Comparison of ENCODE assay signal across 11 cellular contexts in genomic region chr5:149423287-149424268, GRCh38. TPM values are rescaled to one million over a fixed set of nuclear protein-coding genes. Genes with fewer than 3 reads are reported as not detected.
DNase-seq lines count a peak whose midpoint lies in the region; ATAC-seq, FAIRE-seq and TF ChIP-seq lines count a peak whose summit lies in the region.
"Had no signal": no experiment of that assay in that cellular context is flagged by ENCODE, and none has a peak within 500 bp of the region (broad histone marks: within the 10 kb centered on the region; RNA-seq: fewer than 3 reads in every experiment).

No MANE protein-coding gene starts in this region.

- H2BK15ac ChIP-seq in IMR-90 (ENCODE audit: low read depth, low read length): peak overlapping the region; percentile 61; the same call in 2 of the 3 replicates

- H3K9me3 ChIP-seq in IMR-90 (ENCODE audit: control insufficient read depth, insufficient read depth, low read length) (no peaks in the 10 kb centered on the region), duodenal mucosa (ENCODE audit: control insufficient read depth in 1 of 2, low read length in 2 of 2) (no peaks in the 10 kb centered on the region), HepG2 (ENCODE audit: low read length) (no peaks in the 10 kb centered on the region), smooth muscle cell (replicated peaks; ENCODE audit: low read depth) (no peaks in the 10 kb centered on the region)

- WGBS in IMR-90 (ENCODE audit: extremely low coverage in 2 of 2, insufficient read length in 1 of 2), 2 experiments: 0% methylated on average over 2 of the region's 13 CpGs; no CpG with 5 or more reads in 1 of the 2 experiments
- 12% methylated on average over 10 of the region's 13 CpGs for WGBS in HepG2 (ENCODE audit: low lambda C conversion rate)
- WGBS in smooth muscle cell (ENCODE audit: low lambda C conversion rate): 22% methylated on average over 13 of the region's 13 CpGs

- H2BK5ac ChIP-seq in IMR-90 (ENCODE audit: low read depth, low read length, poor library complexity, severe bottlenecking): peak overlapping the region; percentile 89

- peaks cover 34 to 80% of the 10 kb centered on the region in 2 experiments for H3K79me1 ChIP-seq in IMR-90 (ENCODE audit: low read depth in 1 of 2, low read length in 2 of 2)

- peak; percentile 85 for DNase-seq in IMR-90
- DNase-seq in HepG2 (ENCODE audit: low spot score): peak; percentile 47
- no peak for DNase-seq in smooth muscle cell (lab: John Stamatoyannopoulos, UW; ENCODE audit: unreplicated experiment)
- DNase-seq in NCI-H187 (lab: John Stamatoyannopoulos, UW): no peak
- DNase-seq in activated CD8-positive, alpha-beta memory T cell treated with anti-CD3 and anti-CD28 coated beads for 24 hours: no peak
- DNase-seq in GM13976 (ENCODE audit: low spot score): no peak
- no peak for DNase-seq in T1000 (lab: John Stamatoyannopoulos, UW)
- DNase-seq: activated CD4-positive, CD25-positive, alpha-beta regulatory T cell had no signal

- peak overlapping the region; percentile 96 for H3K14ac ChIP-seq in IMR-90 (replicated peaks; ENCODE audit: low read depth, low read length)

- peak overlapping the region; percentile 52 for H3K9ac ChIP-seq in IMR-90 (ENCODE audit: low read depth, low read length)
- H3K9ac ChIP-seq in duodenal mucosa (ENCODE audit: low read depth in 1 of 2, low read length in 2 of 2): peak overlapping the region; percentile 41 to 43
- peak overlapping the region; percentile 69 for H3K9ac ChIP-seq in HepG2 (ENCODE audit: insufficient read depth, low read depth, low read length)
- peak overlapping the region; percentile 58 for H3K9ac ChIP-seq in smooth muscle cell (ENCODE audit: low read depth)

- peak overlapping the region; percentile 84 for H4K5ac ChIP-seq in IMR-90 (ENCODE audit: low read depth, low read length)

- H3K27me3 ChIP-seq in IMR-90 (ENCODE audit: control insufficient read depth, insufficient read depth, low read length) (no peaks in the 10 kb centered on the region), duodenal mucosa (ENCODE audit: control insufficient read depth in 1 of 2, insufficient read depth in 2 of 2, low read length in 2 of 2) (no peaks in the 10 kb centered on the region), HepG2 (ENCODE audit: control insufficient read depth in 1 of 2, insufficient read depth in 2 of 2, low read length in 2 of 2) (no peaks in the 10 kb centered on the region), smooth muscle cell (ENCODE audit: low read depth) (no peaks in the 10 kb centered on the region)

- BruUV-seq in IMR-90 (replicated peaks; lab: Mats Ljungman, UMichigan): no TSS peak
- no TSS peak for BruUV-seq in HepG2 (replicated peaks; lab: Mats Ljungman, UMichigan)

- H3K4me3 ChIP-seq in IMR-90 (ENCODE audit: insufficient read depth, low read depth, low read length): no peak overlapping the region
- H3K4me3 ChIP-seq in duodenal mucosa (ENCODE audit: low read depth in 1 of 2, low read length in 2 of 2): no peak overlapping the region
- peak overlapping the region; percentile 53 to 69 (median 54) for H3K4me3 ChIP-seq in HepG2 (replicated peaks in 1 of 3; ENCODE audit: insufficient read depth in 1 of 3, low read depth in 2 of 3, low read length in 3 of 3)
- H3K4me3 ChIP-seq in smooth muscle cell: peak overlapping the region; percentile 34

- dilution Hi-C loops in IMR-90 (cut with HindIII; ENCODE audit: low sequenced_read_pairs, unreplicated experiment): no loop called here

- H3K4me2 ChIP-seq in IMR-90 (ENCODE audit: low read depth, low read length) (peak overlapping the region; percentile 37), HepG2 (ENCODE audit: low read depth, low read length) (peak overlapping the region; percentile 89), smooth muscle cell (peak overlapping the region; percentile 81)

- H2BK120ac ChIP-seq in IMR-90 (ENCODE audit: low read depth, low read length): peak overlapping the region; percentile 95

- H4K91ac ChIP-seq in IMR-90 (ENCODE audit: insufficient read depth, low read depth, low read length): peak overlapping the region; percentile 97

- intact Hi-C loops in IMR-90 (cut with micrococcal nuclease) (loop anchor here (2.0 kb wide), 1 partner anchor 17 kb away; no protein-coding TSS in a partner anchor), HepG2 (cut with micrococcal nuclease; ENCODE audit: unreplicated experiment) (no loop called here)

- FAIRE-seq in HepG2 (lab: Jason Lieb, UNC): peak; percentile 34

- peaks cover 63% of the 10 kb centered on the region for H3K4me1 ChIP-seq in IMR-90 (ENCODE audit: control insufficient read depth, insufficient read depth, low read length)
- peaks cover 9 to 15% of the 10 kb centered on the region in 2 donors for H3K4me1 ChIP-seq in duodenal mucosa (ENCODE audit: control insufficient read depth in 1 of 2, insufficient read depth in 2 of 2, low read length in 2 of 2)
- peaks cover 76% of the 10 kb centered on the region for H3K4me1 ChIP-seq in HepG2 (ENCODE audit: insufficient read depth, low read length)
- H3K4me1 ChIP-seq in smooth muscle cell (ENCODE audit: low read depth): peaks cover 17% of the 10 kb centered on the region

- no peak for TF ChIP-seq RAD21 in IMR-90 (IDR thresholded peaks at IDR 0.05; ENCODE audit: low read length)
- no peak for TF ChIP-seq RAD21 in HepG2 (CRISPR knock-in tag; IDR thresholded peaks at IDR 0.05)

- peak overlapping the region; percentile 97 for H3K4ac ChIP-seq in IMR-90 (ENCODE audit: low read depth, low read length)

- peak overlapping the region; percentile 83 to 91 for H4K8ac ChIP-seq in IMR-90 (ENCODE audit: low read depth in 2 of 2, low read length in 2 of 2)

- H3K56ac ChIP-seq in IMR-90 (ENCODE audit: extremely low read depth, insufficient read depth, low read length): peak overlapping the region; percentile 91

- H2AK5ac ChIP-seq in IMR-90 (ENCODE audit: low read depth, low read length): peak overlapping the region; percentile 94

- H3K36me3 ChIP-seq in IMR-90 (ENCODE audit: control insufficient read depth, insufficient read depth, low read length): peaks cover 85% of the 10 kb centered on the region
- peaks cover 0 to 5% of the 10 kb centered on the region in 2 donors for H3K36me3 ChIP-seq in duodenal mucosa (ENCODE audit: control insufficient read depth in 1 of 2, insufficient read depth in 2 of 2, low read length in 2 of 2)
- no peaks in the 10 kb centered on the region for H3K36me3 ChIP-seq in HepG2 (replicated peaks in 1 of 2; ENCODE audit: control insufficient read depth in 1 of 2, insufficient read depth in 2 of 2, low read length in 2 of 2)
- no peaks in the 10 kb centered on the region for H3K36me3 ChIP-seq in smooth muscle cell (ENCODE audit: low read depth)

- POLR2A ChIA-PET in IMR-90 (lab: Charles Lee; ENCODE audit: unreplicated experiment): interaction anchor here (0.6 to 3.1 kb wide), 7 partner anchors 11 to 48 kb away, joined by 3 to 42 read pairs (median 5); no protein-coding TSS in a partner anchor
- POLR2A ChIA-PET in HepG2 (lab: Yijun Ruan, JAX): interaction anchor here (1.0 to 1.6 kb wide), 3 partner anchors 56 to 128 kb away, joined by 3 to 6 read pairs (median 3); partner anchors contain the start of gene CSNK1A1

- H3K27ac ChIP-seq in IMR-90 (ENCODE audit: insufficient read depth, low read length): peak overlapping the region; percentile 82
- peak overlapping the region; percentile 72 for H3K27ac ChIP-seq in duodenal mucosa (ENCODE audit: low read depth, low read length)
- H3K27ac ChIP-seq in HepG2 (ENCODE audit: extremely low read length, insufficient read depth, low read length): peak overlapping the region; percentile 68
- peak overlapping the region; percentile 95 for H3K27ac ChIP-seq in smooth muscle cell (ENCODE audit: low read depth)

- no peaks in the 10 kb centered on the region for H3K79me2 ChIP-seq in HepG2 (ENCODE audit: insufficient read depth, low read length)
- peaks cover 55% of the 10 kb centered on the region for H3K79me2 ChIP-seq in smooth muscle cell (ENCODE audit: low read depth)

- H2BK20ac ChIP-seq in IMR-90 (ENCODE audit: low read depth, low read length): peak overlapping the region; percentile 93

- peak overlapping the region; percentile 61 for H2AFZ ChIP-seq in IMR-90 (replicated peaks; ENCODE audit: low read length, poor library complexity)
- no peak overlapping the region for H2AFZ ChIP-seq in HepG2 (ENCODE audit: low read length)
- no peak overlapping the region for H2AFZ ChIP-seq in smooth muscle cell (ENCODE audit: low read depth)

- peak overlapping the region; percentile 80 for H3K18ac ChIP-seq in IMR-90 (ENCODE audit: low read depth, low read length)

- ATAC-seq in IMR-90 (ENCODE audit: low read depth) (peak; percentile 65), HepG2 (peak; percentile 80)

- no peak for TF ChIP-seq CTCF in IMR-90 (conservative IDR thresholded peaks at IDR 0.05; ENCODE audit: low read depth, low read length)
- 0 out of 2 replicates have a peak, but pooled peaks have one; percentile 3 for TF ChIP-seq CTCF in HepG2 (CRISPR knock-in tag; IDR thresholded peaks at IDR 0.05)
- no peak for TF ChIP-seq CTCF in smooth muscle cell (IDR thresholded peaks at IDR 0.05; ENCODE audit: borderline replicate concordance, insufficient read depth, poor library complexity, severe bottlenecking)
- TF ChIP-seq CTCF in GM13976 (IDR thresholded peaks at IDR 0.05; ENCODE audit: borderline replicate concordance, control extremely low read depth, extremely low read depth, insufficient read depth, missing control alignments): no peak

- CTCF ChIA-PET in IMR-90 (lab: Yijun Ruan, JAX) (interaction anchor here (0.6 to 2.2 kb wide), 4 partner anchors 10 to 195 kb away, joined by 3 to 6 read pairs (median 4); no protein-coding TSS in a partner anchor), HepG2 (lab: Yijun Ruan, JAX; ENCODE audit: low intra/inter-chr PET ratio, low total read pairs) (interaction anchor here (1.3 kb wide), 1 partner anchor 42 kb away, joined by 3 read pairs; no protein-coding TSS in a partner anchor)

- TF ChIP-seq POLR2A in IMR-90 (IDR thresholded peaks at IDR 0.05; ENCODE audit: low read depth, low read length) (no peak), HepG2 (IDR thresholded peaks at IDR 0.05; ENCODE audit: insufficient read depth in 1 of 2, low read depth in 2 of 2, low read length in 2 of 2) (0 out of 4 replicates have a peak, but pooled peaks of 1 of the 2 experiments have one; percentile 30)

- peak overlapping the region; percentile 97 for H2AK9ac ChIP-seq in IMR-90 (replicated peaks; ENCODE audit: low read depth, low read length, poor library complexity)

- no peak for TF ChIP-seq EP300 in HepG2 (IDR thresholded peaks at IDR 0.05; ENCODE audit: low read depth in 2 of 2, low read length in 2 of 2)
- no peak for TF ChIP-seq EP300 in HepG2 (CRISPR knock-in tag; IDR thresholded peaks at IDR 0.05; ENCODE audit: borderline replicate concordance)

- peaks cover 68% of the 10 kb centered on the region for H3F3A ChIP-seq in smooth muscle cell (ENCODE audit: low read depth)

- H4K20me1 ChIP-seq in IMR-90 (ENCODE audit: insufficient read depth, low read length): peaks cover 55% of the 10 kb centered on the region
- H4K20me1 ChIP-seq in HepG2 (ENCODE audit: insufficient read depth, low read length): no peaks in the 10 kb centered on the region
- peaks cover 13% of the 10 kb centered on the region for H4K20me1 ChIP-seq in smooth muscle cell (ENCODE audit: low read depth)

- peak overlapping the region; percentile 97 for H3K23ac ChIP-seq in IMR-90 (ENCODE audit: low read depth, low read length)

- in situ Hi-C loops in IMR-90 (cut with MboI; ENCODE audit: low sequenced_read_pairs): no loop called here
- in situ Hi-C loops in HepG2 (cut with HindIII; ENCODE audit: extremely low pct_ligation_motif_present, low pct_unique_long_range_greater_than_20kb): no loop called here
- in situ Hi-C loops in GM13976 (cut with MboI; ENCODE audit: low sequenced_read_pairs, unreplicated experiment): no loop called here

- H3K9me1 ChIP-seq in IMR-90 (ENCODE audit: insufficient read depth, low read length): peaks cover 25% of the 10 kb centered on the region

RNA-seq across cellular contexts. Expression of gene IL17B, which starts 44.5 kb away (rescaled TPM):
- 0.28 TPM in 1 of 2 replicates, not detected in the other for total RNA-seq in IMR-90 (2012; rRNA removed)
- polyA plus RNA-seq in IMR-90 (2012; rRNA removed): 0.31 and 0.86 TPM in 2 replicates
- polyA plus RNA-seq in IMR-90 (2012; cell fraction: cytosol; rRNA removed): 0.84 TPM in 1 of 2 replicates, not detected in the other
- 0.30 and 0.39 TPM in 2 replicates for polyA plus RNA-seq in IMR-90 (2012; cell fraction: nucleus; rRNA removed; ENCODE audit: low replicate concordance)
- 0.29 and 0.32 TPM in 2 replicates for total RNA-seq in HepG2 (2016; rRNA removed; fragmentation: Illumina TruSeq; extraction: Trizol)
- 0.71 and 1.4 TPM in 2 replicates for total RNA-seq in HepG2 (2016; cell fraction: cytosol; rRNA removed; fragmentation: Illumina TruSeq; extraction: Trizol; ENCODE audit: low read depth)
- 0.48 and 0.80 TPM in 2 replicates for total RNA-seq in HepG2 (2016; cell fraction: insoluble cytoplasmic fraction; rRNA removed; fragmentation: Illumina TruSeq; extraction: Trizol)
- 0.37 and 0.55 TPM in 2 replicates for total RNA-seq in HepG2 (2016; cell fraction: membrane; rRNA removed; fragmentation: Illumina TruSeq; extraction: Trizol)
- not detected in 2 replicates for total RNA-seq in HepG2 (2016; cell fraction: nucleus; rRNA removed; fragmentation: Illumina TruSeq; extraction: Trizol)
- polyA plus RNA-seq in HepG2 (2011; rRNA removed): 2.6 and 5.0 TPM in 2 replicates
- polyA plus RNA-seq in HepG2 (2011; cell fraction: cytosol; rRNA removed): 3.4 and 4.2 TPM in 2 replicates
- 1.4 and 3.5 TPM in 2 replicates for polyA plus RNA-seq in HepG2 (2011; cell fraction: nucleus; rRNA removed)
- 2.6 and 3.0 TPM in 2 replicates for polyA plus RNA-seq in HepG2 (2012)
- polyA plus RNA-seq in HepG2 (2016; cell fraction: cytosol; fragmentation: Illumina TruSeq; extraction: Trizol; ENCODE audit: low read depth): 0.71 and 0.88 TPM in 2 replicates
- polyA plus RNA-seq in HepG2 (2016; cell fraction: insoluble cytoplasmic fraction; fragmentation: Illumina TruSeq; extraction: Trizol; ENCODE audit: low read depth): 0.54 and 0.76 TPM in 2 replicates
- 0.31 and 0.54 TPM in 2 replicates for polyA plus RNA-seq in HepG2 (2016; cell fraction: membrane; fragmentation: Illumina TruSeq; extraction: Trizol; ENCODE audit: low read depth)
- polyA plus RNA-seq in HepG2 (2016; cell fraction: nucleus; fragmentation: Illumina TruSeq; extraction: Trizol; ENCODE audit: insufficient read depth, low read depth): 1.0 TPM in 1 of 2 replicates, not detected in the other
- 2.3 TPM in 1 of 2 replicates, not detected in the other for polyA minus RNA-seq in HepG2 (2011; rRNA and poly(A)+ RNA removed; ENCODE audit: low replicate concordance)
- not detected in 2 replicates for polyA minus RNA-seq in HepG2 (2011; cell fraction: cytosol; rRNA and poly(A)+ RNA removed)
- not detected in 2 replicates for polyA minus RNA-seq in HepG2 (2011; cell fraction: nucleus; rRNA and poly(A)+ RNA removed)
- 12.0 and 24.8 TPM in 2 replicates for total RNA-seq in smooth muscle cell
- 10.4 and 11.6 TPM in 2 replicates for polyA plus RNA-seq in smooth muscle cell
- total RNA-seq: CD4-positive, CD25-positive, alpha-beta regulatory T cell; naive thymus-derived CD4-positive, alpha-beta T cell had no signal
- polyA plus RNA-seq: CD4-positive, CD25-positive, alpha-beta regulatory T cell; naive thymus-derived CD4-positive, alpha-beta T cell had no signal

Comparison
In these comparisons a context has a peak if more than half of its experiments do, and no peak if none do; other contexts are left out.
1. DNase-seq: peak in IMR-90 (single experiment) and HepG2 (single experiment); none in smooth muscle cell (single experiment), NCI-H187 (0 of 2), activated CD8-positive, alpha-beta memory T cell treated with anti-CD3 and anti-CD28 coated beads for 24 hours (single experiment), GM13976 (single experiment) and T1000 (single experiment).
2. H3K4me2 ChIP-seq: peak in every context shown above with its lines; median percentile 89 in HepG2; 81 in smooth muscle cell; 37 in IMR-90.
3. H3K4me3 ChIP-seq: peak in HepG2 (3 of 3) and smooth muscle cell (single experiment); none in IMR-90 (single experiment) and duodenal mucosa (0 of 2).
4. Peak in every context shown above with its lines, with median percentiles within 50 percentile points of each other: H3K27ac ChIP-seq and H3K9ac ChIP-seq.